ENCODE assay signal across 24 cellular contexts in genomic region chr10:86653987-86654386, GRCh38. TPM values are rescaled to one million over a fixed set of nuclear protein-coding genes. Genes with fewer than 3 reads are reported as not detected.
"Had no signal": no experiment of that assay in that cellular context is flagged by ENCODE, and none has a peak within 500 bp of the region (broad histone marks: within the 10 kb centered on the region; RNA-seq: fewer than 3 reads in every experiment).

No MANE protein-coding gene starts in this region.

- DNase-seq: colonic mucosa; effector CD4-positive, alpha-beta T cell; erythroblast; foreskin melanocyte; hippocampal formation; natural killer cell; right cardiac atrium; stimulated activated CD4-positive, alpha-beta T cell treated with anti-CD3 and anti-CD28 coated beads, Interleukin-2, amount 100 ng/mL, for 48 hours; stimulated activated naive CD4-positive, alpha-beta T cell treated with Interleukin-2 at 50 U/mL for 16 hours had no signal

- H3K4me1 ChIP-seq: pancreas had no signal

- H3K36me3 ChIP-seq: colonic mucosa, pancreas, tibial artery had no signal

- H3K27me3 ChIP-seq: colonic mucosa, pancreas, tibial artery had no signal

- H3K9me3 ChIP-seq: colonic mucosa, pancreas, tibial artery had no signal

- H3K4me3 ChIP-seq: colonic mucosa, pancreas, smooth muscle cell, tibial artery had no signal

- H3K27ac ChIP-seq: colonic mucosa, pancreas, tibial artery had no signal

- ATAC-seq: left lobe of liver, natural killer cell, pancreas, right cardiac atrium had no signal

- H3K4me2 ChIP-seq: smooth muscle cell had no signal

- FAIRE-seq: endothelial cell of umbilical vein, pancreas had no signal

RNA-seq across cellular contexts. Expression of gene OPN4, which starts 0.4 kb away (rescaled TPM):
- total RNA-seq: cerebellum, colonic mucosa, dermis microvascular lymphatic vessel endothelial cell, endodermal cell, endothelial cell of umbilical vein, left lobe of liver, mesothelial cell of epicardium, mucosa of gallbladder, myocyte, natural killer cell, neural crest cell, pancreas, progenitor cell of endocrine pancreas, smooth muscle cell, temporal lobe, urinary bladder had no signal
- polyA plus RNA-seq: endothelial cell of umbilical vein, pancreas, smooth muscle cell had no signal

RNA-seq across cellular contexts. Expression of gene LDB3, which starts 14.3 kb away (rescaled TPM):
- total RNA-seq: dermis microvascular lymphatic vessel endothelial cell, endothelial cell of umbilical vein had no signal
- polyA plus RNA-seq: endothelial cell of umbilical vein had no signal
